Comparison of ENCODE assay signal across 20 cellular contexts in genomic region chr3:105700575-105700974, GRCh38.
DNase-seq lines count a peak whose midpoint lies in the region; TF ChIP-seq lines count a peak whose summit lies in the region.
"Had no signal": no experiment of that assay in that cellular context is flagged by ENCODE, and none has a peak within 500 bp of the region (broad histone marks: within the 10 kb centered on the region; RNA-seq: fewer than 3 reads in every experiment).

No MANE protein-coding gene starts in this region.

- no peak overlapping the region for H3K4me3 Mint-ChIP-seq in activated CD4-positive, alpha-beta memory T cell treated with anti-CD3 and anti-CD28 coated beads for 36 hours
- no peak overlapping the region for H3K4me3 Mint-ChIP-seq in activated CD4-positive, alpha-beta memory T cell treated with anti-CD3 and anti-CD28 coated beads, Interleukin-2, amount 10 ng/mL, durations not matched to agents 7 days and 5 days
- no peak overlapping the region for H3K4me3 Mint-ChIP-seq in activated naive CD4-positive, alpha-beta T cell treated with anti-CD3 and anti-CD28 coated beads, Interleukin-2, amount 50 U/mL, for 24 hours
- H3K4me3 Mint-ChIP-seq: nephron progenitor cell had no signal

- no peak for TF ChIP-seq POLR2A in breast epithelium (IDR thresholded peaks at IDR 0.05)

- no peaks in the 10 kb centered on the region for H4K20me1 ChIP-seq in GM23248 (ENCODE audit: insufficient read depth)

- peaks cover 66% of the 10 kb centered on the region for H3F3A ChIP-seq in GM23248 (ENCODE audit: insufficient read depth)

- H3K27me3 ChIP-seq in GM23248 (replicated peaks; ENCODE audit: insufficient read depth) (no peaks in the 10 kb centered on the region), breast epithelium (no peaks in the 10 kb centered on the region)
- H3K27me3 ChIP-seq: ascending aorta, gastroesophageal sphincter had no signal

- H3K9me2 ChIP-seq in GM23248 (ENCODE audit: insufficient read depth): no peaks in the 10 kb centered on the region

- H3K9me3 ChIP-seq in GM23248 (ENCODE audit: low read depth) (no peaks in the 10 kb centered on the region), breast epithelium (no peaks in the 10 kb centered on the region)
- H3K9me3 ChIP-seq: ascending aorta, gastroesophageal sphincter, prostate gland, thoracic aorta had no signal

- CTCF ChIA-PET in activated CD4-positive, alpha-beta memory T cell treated with anti-CD3 and anti-CD28 coated beads for 36 hours (lab: Charles Lee): interaction anchor here (1.2 to 1.5 kb wide), 2 partner anchors 12 to 14 kb away, joined by 3 read pairs; no protein-coding TSS in a partner anchor
- CTCF ChIA-PET in activated CD4-positive, alpha-beta memory T cell treated with anti-CD3 and anti-CD28 coated beads, Interleukin-2, amount 10 ng/mL, durations not matched to agents 7 days and 5 days (lab: Charles Lee): no interaction called here

- H3K4me2 ChIP-seq in GM23248 (ENCODE audit: unreplicated experiment): no peak overlapping the region

- intact Hi-C loops in activated CD4-positive, alpha-beta memory T cell treated with anti-CD3 and anti-CD28 coated beads for 36 hours (cut with micrococcal nuclease): loop anchor here (2.0 to 5.0 kb wide), 2 partner anchors 42 to 126 kb away; no protein-coding TSS in a partner anchor
- intact Hi-C loops in breast epithelium (cut with DNase I; ENCODE audit: low total_unique reads): no loop called here

- peak; percentile 50 for DNase-seq in activated CD4-positive, alpha-beta memory T cell treated with anti-CD3 and anti-CD28 coated beads for 36 hours
- no peak for DNase-seq in activated CD4-positive, alpha-beta memory T cell treated with anti-CD3 and anti-CD28 coated beads, Interleukin-2, amount 10 ng/mL, durations not matched to agents 7 days and 5 days
- peak; percentile 8 for DNase-seq in GM23248
- peak; percentile 24 for DNase-seq in stimulated activated CD4-positive, alpha-beta T cell treated with anti-CD3 and anti-CD28 coated beads, Interleukin-2, amount 100 ng/mL, for 4 hours (ENCODE audit: low read depth)
- no peak for DNase-seq in breast epithelium (ENCODE audit: low spot score in 2 of 2)
- DNase-seq in hypothalamus (lab: John Stamatoyannopoulos, UW): no peak
- no peak for DNase-seq in HuH-7 (ENCODE audit: low spot score)
- DNase-seq: C1 segment of cervical spinal cord; DMS153; effector CD4-positive, alpha-beta T cell; GF-D8; left colon; NCI-H2107; nephron progenitor cell; SHP77 had no signal

- H2AFZ ChIP-seq in GM23248: no peak overlapping the region

- peaks cover 44% of the 10 kb centered on the region for H3K36me3 Mint-ChIP-seq in activated CD4-positive, alpha-beta memory T cell treated with anti-CD3 and anti-CD28 coated beads for 36 hours
- peaks cover 49% of the 10 kb centered on the region for H3K36me3 Mint-ChIP-seq in activated CD4-positive, alpha-beta memory T cell treated with anti-CD3 and anti-CD28 coated beads, Interleukin-2, amount 10 ng/mL, durations not matched to agents 7 days and 5 days (ENCODE audit: low read depth)
- peaks cover 42% of the 10 kb centered on the region for H3K36me3 Mint-ChIP-seq in activated naive CD4-positive, alpha-beta T cell treated with anti-CD3 and anti-CD28 coated beads, Interleukin-2, amount 50 U/mL, for 24 hours

- in situ Hi-C loops in GM23248 (cut with MboI): no loop called here

- H3K27ac Mint-ChIP-seq in activated CD4-positive, alpha-beta memory T cell treated with anti-CD3 and anti-CD28 coated beads for 36 hours: peak overlapping the region; percentile 55
- H3K27ac Mint-ChIP-seq in activated CD4-positive, alpha-beta memory T cell treated with anti-CD3 and anti-CD28 coated beads, Interleukin-2, amount 10 ng/mL, durations not matched to agents 7 days and 5 days: no peak overlapping the region
- peak overlapping the region; percentile 79 for H3K27ac Mint-ChIP-seq in activated naive CD4-positive, alpha-beta T cell treated with anti-CD3 and anti-CD28 coated beads, Interleukin-2, amount 50 U/mL, for 24 hours
- H3K27ac Mint-ChIP-seq: nephron progenitor cell had no signal

- 95 to 96% methylated on average over 1 of the region's 1 CpG for WGBS in GM23248 (ENCODE audit: low coverage in 1 of 2, low lambda C conversion rate in 2 of 2, missing lambda C conversion rate in 2 of 2), 2 experiments

- POLR2A ChIA-PET in activated CD4-positive, alpha-beta memory T cell treated with anti-CD3 and anti-CD28 coated beads for 36 hours (lab: Charles Lee): no interaction called here
- POLR2A ChIA-PET in activated CD4-positive, alpha-beta memory T cell treated with anti-CD3 and anti-CD28 coated beads, Interleukin-2, amount 10 ng/mL, durations not matched to agents 7 days and 5 days (lab: Charles Lee): no interaction called here

- no peak overlapping the region for H3K4me3 ChIP-seq in GM23248
- H3K4me3 ChIP-seq in breast epithelium: no peak overlapping the region
- H3K4me3 ChIP-seq: ascending aorta, gastroesophageal sphincter, prostate gland, thoracic aorta had no signal

- H3K4me1 ChIP-seq in GM23248 (ENCODE audit: insufficient read depth) (peaks cover 26% of the 10 kb centered on the region), breast epithelium (no peaks in the 10 kb centered on the region)
- H3K4me1 ChIP-seq: ascending aorta, gastroesophageal sphincter, prostate gland had no signal

- peaks cover 76% of the 10 kb centered on the region for H3K36me3 ChIP-seq in GM23248 (ENCODE audit: low read depth)
- no peaks in the 10 kb centered on the region for H3K36me3 ChIP-seq in breast epithelium
- H3K36me3 ChIP-seq: prostate gland had no signal

- peaks cover 43% of the 10 kb centered on the region for H3K79me2 ChIP-seq in GM23248 (ENCODE audit: insufficient read depth)

- no peak for TF ChIP-seq CTCF in breast epithelium (IDR thresholded peaks at IDR 0.05)

- H3K27ac ChIP-seq in GM23248: no peak overlapping the region
- H3K27ac ChIP-seq in breast epithelium: no peak overlapping the region
- H3K27ac ChIP-seq: ascending aorta, gastroesophageal sphincter, prostate gland, thoracic aorta had no signal

- H3K4me1 Mint-ChIP-seq in activated CD4-positive, alpha-beta memory T cell treated with anti-CD3 and anti-CD28 coated beads for 36 hours (ENCODE audit: low read depth): peaks cover 30% of the 10 kb centered on the region
- H3K4me1 Mint-ChIP-seq in activated CD4-positive, alpha-beta memory T cell treated with anti-CD3 and anti-CD28 coated beads, Interleukin-2, amount 10 ng/mL, durations not matched to agents 7 days and 5 days: peaks cover 11% of the 10 kb centered on the region
- peaks cover 61% of the 10 kb centered on the region for H3K4me1 Mint-ChIP-seq in activated naive CD4-positive, alpha-beta T cell treated with anti-CD3 and anti-CD28 coated beads, Interleukin-2, amount 50 U/mL, for 24 hours

- no peaks in the 10 kb centered on the region for H3K9me3 Mint-ChIP-seq in activated CD4-positive, alpha-beta memory T cell treated with anti-CD3 and anti-CD28 coated beads for 36 hours
- H3K9me3 Mint-ChIP-seq in activated CD4-positive, alpha-beta memory T cell treated with anti-CD3 and anti-CD28 coated beads, Interleukin-2, amount 10 ng/mL, durations not matched to agents 7 days and 5 days: no peaks in the 10 kb centered on the region
- no peaks in the 10 kb centered on the region for H3K9me3 Mint-ChIP-seq in activated naive CD4-positive, alpha-beta T cell treated with anti-CD3 and anti-CD28 coated beads, Interleukin-2, amount 50 U/mL, for 24 hours
- H3K9me3 Mint-ChIP-seq: nephron progenitor cell had no signal

- no peaks in the 10 kb centered on the region for H3K27me3 Mint-ChIP-seq in activated CD4-positive, alpha-beta memory T cell treated with anti-CD3 and anti-CD28 coated beads for 36 hours
- H3K27me3 Mint-ChIP-seq in activated CD4-positive, alpha-beta memory T cell treated with anti-CD3 and anti-CD28 coated beads, Interleukin-2, amount 10 ng/mL, durations not matched to agents 7 days and 5 days: no peaks in the 10 kb centered on the region
- H3K27me3 Mint-ChIP-seq in activated naive CD4-positive, alpha-beta T cell treated with anti-CD3 and anti-CD28 coated beads, Interleukin-2, amount 50 U/mL, for 24 hours: no peaks in the 10 kb centered on the region

- no peak overlapping the region for H3K9ac ChIP-seq in GM23248

Comparison
In these comparisons a context has a peak if more than half of its experiments do, and no peak if none do; other contexts are left out.
1. DNase-seq: peak in activated CD4-positive, alpha-beta memory T cell treated with anti-CD3 and anti-CD28 coated beads for 36 hours (single experiment), GM23248 (single experiment) and stimulated activated CD4-positive, alpha-beta T cell treated with anti-CD3 and anti-CD28 coated beads, Interleukin-2, amount 100 ng/mL, for 4 hours (single experiment); none in activated CD4-positive, alpha-beta memory T cell treated with anti-CD3 and anti-CD28 coated beads, Interleukin-2, amount 10 ng/mL, durations not matched to agents 7 days and 5 days (single experiment), breast epithelium (0 of 2), hypothalamus (0 of 51) and HuH-7 (single experiment).